In genomic region chrX:39039890-39040289, GRCh38 we compare ENCODE assay signal across 3 cellular contexts.
"Had no signal": no experiment of that assay in that cellular context is flagged by ENCODE, and none has a peak within 500 bp of the region (broad histone marks: within the 10 kb centered on the region; RNA-seq: fewer than 3 reads in every experiment).

No MANE protein-coding gene starts in this region.

- ATAC-seq: GM12878 had no signal

- DNase-seq: GDM1, GF-D8 had no signal
